Comparison of ENCODE assay signal across 23 cellular contexts in the genomic region with DNA sequence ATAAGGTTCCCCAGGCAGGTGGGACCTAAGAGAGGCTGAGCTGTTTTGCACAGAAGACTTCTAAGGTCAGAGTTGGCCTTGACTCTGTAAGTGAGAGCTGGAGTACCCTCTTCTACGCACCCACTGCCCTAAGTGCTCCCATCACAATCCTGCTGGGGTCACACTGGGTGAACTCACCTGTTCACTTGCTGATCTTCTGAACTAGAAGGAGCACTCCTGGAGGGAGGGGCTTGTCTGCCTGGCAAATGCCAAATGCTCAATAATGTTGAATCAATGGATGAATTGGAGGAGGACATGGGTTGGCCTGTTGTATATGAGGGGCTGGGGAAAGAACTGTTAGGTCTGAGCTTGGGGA. TPM values are rescaled to one million over a fixed set of nuclear protein-coding genes. Genes with fewer than 3 reads are reported as not detected.
DNase-seq lines count a peak whose midpoint lies in the region; ATAC-seq, FAIRE-seq and TF ChIP-seq lines count a peak whose summit lies in the region.
"Had no signal": no experiment of that assay in that cellular context is flagged by ENCODE, and none has a peak within 500 bp of the region (broad histone marks: within the 10 kb centered on the region; RNA-seq: fewer than 3 reads in every experiment).

No MANE protein-coding gene starts in this region.

- H2BK120ac ChIP-seq in neuronal stem cell (ENCODE audit: low read depth, low read length): peak overlapping the region; percentile 4

- POLR2A ChIA-PET in activated CD4-positive, alpha-beta T cell treated with anti-CD3 and anti-CD28 coated beads, Interleukin-2, amount 10 ng/mL, durations not matched to agents 7 days and 5 days (lab: Charles Lee): no interaction called here

- TF ChIP-seq CTCF in HFFc6 (IDR thresholded peaks at IDR 0.05) (no peak), dorsolateral prefrontal cortex (IDR thresholded peaks at IDR 0.05 in 54 of 56, conservative IDR thresholded peaks at IDR 0.05 in 2 of 56; ENCODE audit: low read depth in 1 of 56, partially characterized antibody in 56 of 56) (no peak), thyroid gland (IDR thresholded peaks at IDR 0.05) (no peak)

- H3K18ac ChIP-seq in neuronal stem cell (ENCODE audit: low read length): no peak overlapping the region

- no peak overlapping the region for H3K4me3 ChIP-seq in dorsolateral prefrontal cortex
- no peak overlapping the region for H3K4me3 ChIP-seq in neuronal stem cell (ENCODE audit: low read length in 2 of 2)
- no peak overlapping the region for H3K4me3 ChIP-seq in thyroid gland (replicated peaks in 1 of 3)
- H3K4me3 ChIP-seq: ascending aorta had no signal

- no CpG with 5 or more reads among the region's 1 CpG for WGBS in neuronal stem cell (ENCODE audit: extremely low coverage in 2 of 2, insufficient read length in 2 of 2, insufficient replicate concordance in 1 of 2), 2 donors
- WGBS in thyroid gland, 2 donors: 14 to 45% methylated on average over 1 of the region's 1 CpG

- H3K9me3 ChIP-seq in neuronal stem cell (replicated peaks in 1 of 2; ENCODE audit: control insufficient read depth in 2 of 2, insufficient read depth in 1 of 2, low read depth in 1 of 2, low read length in 2 of 2): no peaks in the 10 kb centered on the region
- no peaks in the 10 kb centered on the region for H3K9me3 ChIP-seq in thyroid gland
- H3K9me3 ChIP-seq: ascending aorta, neutrophil, SK-N-SH had no signal

- no peak overlapping the region for H3K23ac ChIP-seq in neuronal stem cell (ENCODE audit: low read depth, low read length, poor library complexity)

- H3K4me1 ChIP-seq in neuronal stem cell (ENCODE audit: control insufficient read depth in 2 of 2, insufficient read depth in 1 of 2, low read depth in 1 of 2, low read length in 2 of 2) (peaks cover 53 to 56% of the 10 kb centered on the region in 2 donors), thyroid gland (peaks cover 34 to 56% of the 10 kb centered on the region in 2 donors)

- CTCF ChIA-PET in activated CD4-positive, alpha-beta T cell treated with anti-CD3 and anti-CD28 coated beads, Interleukin-2, amount 10 ng/mL, durations not matched to agents 7 days and 5 days (lab: Charles Lee): interaction anchor here (1.2 to 1.5 kb wide), 2 partner anchors 55 to 62 kb away, joined by 4 to 5 read pairs; no protein-coding TSS in a partner anchor

- H2AFZ ChIP-seq in neuronal stem cell (ENCODE audit: low read length): no peak overlapping the region

- no peak overlapping the region for H3K14ac ChIP-seq in neuronal stem cell (ENCODE audit: low read length)

- peak overlapping the region in 50 of 59 donors; percentile 55 to 100 (median 97) for H3K27ac ChIP-seq in dorsolateral prefrontal cortex
- no peak overlapping the region for H3K27ac ChIP-seq in neuronal stem cell (replicated peaks; ENCODE audit: low read length)
- peak overlapping the region; percentile 20 to 74 (median 65) for H3K27ac ChIP-seq in thyroid gland
- H3K27ac ChIP-seq: neutrophil had no signal

- FAIRE-seq in urothelium cell line (lab: Jason Lieb, UNC): no peak

- 0 out of 2 replicates have a peak overlapping the region, but pooled peaks have one; percentile 76 for H3K27ac Mint-ChIP-seq in HFFc6
- H3K27ac Mint-ChIP-seq in activated CD4-positive, alpha-beta T cell treated with anti-CD3 and anti-CD28 coated beads, Interleukin-2, amount 10 ng/mL, durations not matched to agents 7 days and 5 days: no peak overlapping the region
- H3K27ac Mint-ChIP-seq: activated CD8-positive, alpha-beta T cell treated with anti-CD3 and anti-CD28 coated beads for 36 hours; activated naive CD4-positive, alpha-beta T cell treated with anti-CD3 and anti-CD28 coated beads for 36 hours; activated T-cell treated with anti-CD3 and anti-CD28 coated beads, Interleukin-2, amount 50 U/mL, for 24 hours; T-helper 2 cell treated with Interferon-gamma antibody and Interleukin-4, amounts not matched to agents 5 μg/mL and 100 μg/mL, for 36 hours had no signal

- peak overlapping the region; percentile 61 for H2BK15ac ChIP-seq in neuronal stem cell (ENCODE audit: low read length)

- no peak overlapping the region for H3K9ac ChIP-seq in neuronal stem cell (ENCODE audit: low read depth, low read length, poor library complexity)

- H2AK5ac ChIP-seq in neuronal stem cell (ENCODE audit: low read depth, low read length): peak overlapping the region; percentile 52

- peaks cover 6% of the 10 kb centered on the region; the same call in 1 of the 2 replicates for H3K27me3 Mint-ChIP-seq in HFFc6 (ENCODE audit: insufficient read depth)
- peaks cover 11% of the 10 kb centered on the region for H3K27me3 Mint-ChIP-seq in activated CD4-positive, alpha-beta T cell treated with anti-CD3 and anti-CD28 coated beads, Interleukin-2, amount 10 ng/mL, durations not matched to agents 7 days and 5 days
- H3K27me3 Mint-ChIP-seq: activated CD8-positive, alpha-beta T cell treated with anti-CD3 and anti-CD28 coated beads for 36 hours had no signal

- no peak for TF ChIP-seq POLR2A in thyroid gland (IDR thresholded peaks at IDR 0.05)

- H3K4me1 Mint-ChIP-seq in HFFc6 (ENCODE audit: low read depth): peaks cover 52% of the 10 kb centered on the region
- peaks cover 5% of the 10 kb centered on the region for H3K4me1 Mint-ChIP-seq in activated CD4-positive, alpha-beta T cell treated with anti-CD3 and anti-CD28 coated beads, Interleukin-2, amount 10 ng/mL, durations not matched to agents 7 days and 5 days

- no peak overlapping the region for H4K91ac ChIP-seq in neuronal stem cell (ENCODE audit: low read depth, low read length, poor library complexity)

- H2BK5ac ChIP-seq in neuronal stem cell (ENCODE audit: low read length): no peak overlapping the region

- H3K79me1 ChIP-seq in neuronal stem cell (ENCODE audit: low read depth, low read length): peaks cover 3% of the 10 kb centered on the region

- no peak for ATAC-seq in HG03175 (IDR thresholded peaks at IDR 0.05; ENCODE audit: unreplicated experiment)
- ATAC-seq: activated CD8-positive, alpha-beta T cell treated with anti-CD3 and anti-CD28 coated beads for 36 hours had no signal

- no peak overlapping the region for H3K4ac ChIP-seq in neuronal stem cell (ENCODE audit: low read length)

- DNase-seq in HFFc6: no peak
- DNase-seq in dorsolateral prefrontal cortex: no peak
- DNase-seq in neuronal stem cell (ENCODE audit: low spot score): no peak
- peak in 1 of 2 donors; percentile 70 for DNase-seq in thyroid gland
- DNase-seq in urothelium cell line (ENCODE audit: low spot score): no peak
- DNase-seq in activated CD4-positive, alpha-beta T cell treated with anti-CD3 and anti-CD28 coated beads, Interleukin-2, amount 10 ng/mL, durations not matched to agents 7 days and 5 days: no peak
- DNase-seq: activated CD8-positive, alpha-beta T cell treated with anti-CD3 and anti-CD28 coated beads for 36 hours; activated naive CD4-positive, alpha-beta T cell treated with anti-CD3 and anti-CD28 coated beads for 36 hours; activated T-cell treated with anti-CD3 and anti-CD28 coated beads, Interleukin-2, amount 50 U/mL, for 24 hours; effector memory CD4-positive, alpha-beta T cell; EL; NCI-H1417; NCI-H524 treated with DMSO at 0.1 percent for 48 hours; retina; RPMI8226; SK-N-SH; stimulated activated CD8-positive, alpha-beta memory T cell treated with anti-CD3 and anti-CD28 coated beads, Interleukin-4, amount 100 ng/mL, for 48 hours had no signal

- H3K4me3 Mint-ChIP-seq in HFFc6: no peak overlapping the region
- H3K4me3 Mint-ChIP-seq in activated CD4-positive, alpha-beta T cell treated with anti-CD3 and anti-CD28 coated beads, Interleukin-2, amount 10 ng/mL, durations not matched to agents 7 days and 5 days: no peak overlapping the region
- H3K4me3 Mint-ChIP-seq: activated CD8-positive, alpha-beta T cell treated with anti-CD3 and anti-CD28 coated beads for 36 hours; activated naive CD4-positive, alpha-beta T cell treated with anti-CD3 and anti-CD28 coated beads for 36 hours; activated T-cell treated with anti-CD3 and anti-CD28 coated beads, Interleukin-2, amount 50 U/mL, for 24 hours; mesothelial cell of epicardium; T-helper 2 cell treated with Interferon-gamma antibody and Interleukin-4, amounts not matched to agents 5 μg/mL and 100 μg/mL, for 36 hours had no signal

- intact Hi-C loops in dorsolateral prefrontal cortex (cut with DNase I) (loop anchor here (5.0 to 10.0 kb wide), 3 partner anchors 54 to 266 kb away; no protein-coding TSS in a partner anchor), thyroid gland (cut with DNase I) (no loop called here)

- no peaks in the 10 kb centered on the region for H3K9me3 Mint-ChIP-seq in HFFc6
- H3K9me3 Mint-ChIP-seq in activated CD4-positive, alpha-beta T cell treated with anti-CD3 and anti-CD28 coated beads, Interleukin-2, amount 10 ng/mL, durations not matched to agents 7 days and 5 days: no peaks in the 10 kb centered on the region
- H3K9me3 Mint-ChIP-seq: activated CD8-positive, alpha-beta T cell treated with anti-CD3 and anti-CD28 coated beads for 36 hours; activated naive CD4-positive, alpha-beta T cell treated with anti-CD3 and anti-CD28 coated beads for 36 hours; activated T-cell treated with anti-CD3 and anti-CD28 coated beads, Interleukin-2, amount 50 U/mL, for 24 hours; mesothelial cell of epicardium; T-helper 2 cell treated with Interferon-gamma antibody and Interleukin-4, amounts not matched to agents 5 μg/mL and 100 μg/mL, for 36 hours; WTC11 had no signal

- H3K4me2 ChIP-seq in neuronal stem cell (ENCODE audit: insufficient read depth, low read length, poor library complexity, severe bottlenecking): no peak overlapping the region

- peak overlapping the region; percentile 27 for H2BK12ac ChIP-seq in neuronal stem cell (ENCODE audit: low read length)

- no peak overlapping the region for H4K8ac ChIP-seq in neuronal stem cell (ENCODE audit: low read depth, low read length)

- H3K27me3 ChIP-seq in dorsolateral prefrontal cortex (no peaks in the 10 kb centered on the region), neuronal stem cell (ENCODE audit: control insufficient read depth in 3 of 3, insufficient read depth in 3 of 3, low read depth in 1 of 3, low read length in 3 of 3) (no peaks in the 10 kb centered on the region), thyroid gland (no peaks in the 10 kb centered on the region)
- H3K27me3 ChIP-seq: ascending aorta had no signal

- peaks cover 0 to 5% of the 10 kb centered on the region in 2 donors for H3K36me3 ChIP-seq in neuronal stem cell (replicated peaks in 1 of 2; ENCODE audit: control insufficient read depth in 2 of 2, insufficient read depth in 2 of 2, low read length in 2 of 2)
- no peaks in the 10 kb centered on the region for H3K36me3 ChIP-seq in thyroid gland
- H3K36me3 ChIP-seq: ascending aorta, neutrophil had no signal

- H3K36me3 Mint-ChIP-seq in HFFc6 (ENCODE audit: low read depth): no peaks in the 10 kb centered on the region; the same call in 1 of the 2 replicates
- H3K36me3 Mint-ChIP-seq in activated CD4-positive, alpha-beta T cell treated with anti-CD3 and anti-CD28 coated beads, Interleukin-2, amount 10 ng/mL, durations not matched to agents 7 days and 5 days (ENCODE audit: low read depth): no peaks in the 10 kb centered on the region
- H3K36me3 Mint-ChIP-seq: mesothelial cell of epicardium, WTC11 had no signal

RNA-seq across cellular contexts. Expression of a gene that starts 43.1 kb away (rescaled TPM):
- total RNA-seq in HFFc6 (2021; fragmentation: NEBNext Ultra II Directional; extraction: Animal tissue kit (Norgen Biotek cat#: 25700)): 10 to 100 TPM; 46.4 to 58.5 (median 49.2) TPM
- 100 to 1,000 TPM in 83 of 120 experiments, 10 to 100 TPM in 37; 79.1 to 229 (median 108) TPM for total RNA-seq in dorsolateral prefrontal cortex
- polyA plus RNA-seq in neuronal stem cell (2013, experiment 1 of 2): 30.9 TPM
- 32.1 TPM for polyA plus RNA-seq in neuronal stem cell (2013, experiment 2 of 2)
- 10 to 100 TPM; 52.3 to 81.8 (median 62.6) TPM for total RNA-seq in thyroid gland
- 1 to 10 TPM in 1 of 2 experiments, under 1 TPM in 1; 0.99 to 1.9 TPM for total RNA-seq in activated CD4-positive, alpha-beta T cell treated with anti-CD3 and anti-CD28 coated beads, Interleukin-2, amount 10 ng/mL, durations not matched to agents 7 days and 5 days

Comparison
In these comparisons a context has a peak if more than half of its experiments do, and no peak if none do; other contexts are left out.
1. RNA of a gene that starts 43.1 kb away (total RNA-seq): 79.1 to 229 TPM in dorsolateral prefrontal cortex, 52.3 to 81.8 TPM in thyroid gland and 46.4 to 58.5 TPM in HFFc6; 0.99 to 1.9 TPM in activated CD4-positive, alpha-beta T cell treated with anti-CD3 and anti-CD28 coated beads, Interleukin-2, amount 10 ng/mL, durations not matched to agents 7 days and 5 days; every median in the first group is over 10 times any median in the second.